In genomic region chr5:168851902-168852321, GRCh38 we compare ENCODE assay signal across 9 cellular contexts.
DNase-seq lines count a peak whose midpoint lies in the region; ATAC-seq and TF ChIP-seq lines count a peak whose summit lies in the region.
"Had no signal": no experiment of that assay in that cellular context is flagged by ENCODE, and none has a peak within 500 bp of the region (broad histone marks: within the 10 kb centered on the region; RNA-seq: fewer than 3 reads in every experiment).

No MANE protein-coding gene starts in this region.

- no peaks in the 10 kb centered on the region for H3F3A ChIP-seq in smooth muscle cell (ENCODE audit: low read depth)

- H2AFZ ChIP-seq in smooth muscle cell (ENCODE audit: low read depth), result no peak overlapping the region

- H3K79me2 ChIP-seq in smooth muscle cell (ENCODE audit: low read depth), result no peaks in the 10 kb centered on the region

- H3K4me2 ChIP-seq in smooth muscle cell, result peak overlapping the region; percentile 40

- peaks cover 8% of the 10 kb centered on the region for H3K4me1 ChIP-seq in smooth muscle cell (ENCODE audit: low read depth)
- H3K4me1 ChIP-seq: upper lobe of left lung had no signal

- H4K20me1 ChIP-seq in smooth muscle cell (ENCODE audit: low read depth), result no peaks in the 10 kb centered on the region

- no peaks in the 10 kb centered on the region for H3K36me3 Mint-ChIP-seq in activated CD8-positive, alpha-beta memory T cell treated with anti-CD3 and anti-CD28 coated beads, Interleukin-2, amount 10 ng/mL, durations not matched to agents 7 days and 5 days

- H3K36me3 ChIP-seq in smooth muscle cell (ENCODE audit: low read depth), result no peaks in the 10 kb centered on the region
- H3K36me3 ChIP-seq: upper lobe of left lung had no signal

- H3K27me3 Mint-ChIP-seq in activated CD8-positive, alpha-beta memory T cell treated with anti-CD3 and anti-CD28 coated beads, Interleukin-2, amount 10 ng/mL, durations not matched to agents 7 days and 5 days, result peaks cover 30% of the 10 kb centered on the region

- TF ChIP-seq CTCF in smooth muscle cell (IDR thresholded peaks at IDR 0.05; ENCODE audit: borderline replicate concordance, insufficient read depth, poor library complexity, severe bottlenecking), result no peak
- no peak for TF ChIP-seq CTCF in lower leg skin (IDR thresholded peaks at IDR 0.05)

- peaks cover 16% of the 10 kb centered on the region for H3K4me1 Mint-ChIP-seq in activated CD8-positive, alpha-beta memory T cell treated with anti-CD3 and anti-CD28 coated beads, Interleukin-2, amount 10 ng/mL, durations not matched to agents 7 days and 5 days

- peak overlapping the region; percentile 85 for H3K27ac ChIP-seq in smooth muscle cell (ENCODE audit: low read depth)
- H3K27ac ChIP-seq: upper lobe of left lung had no signal

- peak; percentile 57 for DNase-seq in activated CD8-positive, alpha-beta memory T cell treated with anti-CD3 and anti-CD28 coated beads, Interleukin-2, amount 10 ng/mL, durations not matched to agents 7 days and 5 days
- DNase-seq in activated CD8-positive, alpha-beta memory T cell treated with anti-CD3 and anti-CD28 coated beads, Interleukin-2, amount 50 U/mL, for 48 hours, result no peak
- peak; percentile 93 for DNase-seq in astrocyte of the hippocampus (ENCODE audit: low read depth, low spot score)
- no peak for DNase-seq in smooth muscle cell (lab: John Stamatoyannopoulos, UW; ENCODE audit: unreplicated experiment)
- no peak for DNase-seq in lower leg skin (ENCODE audit: low spot score in 2 of 2)
- no peak for DNase-seq in stimulated activated CD4-positive, alpha-beta T cell treated with anti-CD3 and anti-CD28 coated beads, Interleukin-4, amount 100 ng/mL, for 1 hour
- DNase-seq: upper lobe of left lung had no signal

- no peak for TF ChIP-seq POLR2A in lower leg skin (IDR thresholded peaks at IDR 0.05)

- H3K9ac ChIP-seq in smooth muscle cell (ENCODE audit: low read depth), result peak overlapping the region; percentile 74

- no peaks in the 10 kb centered on the region for H3K27me3 ChIP-seq in smooth muscle cell (ENCODE audit: low read depth)
- H3K27me3 ChIP-seq: upper lobe of left lung had no signal

- peak overlapping the region; percentile 18 for H3K27ac Mint-ChIP-seq in activated CD8-positive, alpha-beta memory T cell treated with anti-CD3 and anti-CD28 coated beads, Interleukin-2, amount 10 ng/mL, durations not matched to agents 7 days and 5 days

- H3K9me3 ChIP-seq in smooth muscle cell (replicated peaks; ENCODE audit: low read depth), result no peaks in the 10 kb centered on the region
- H3K9me3 ChIP-seq: upper lobe of left lung had no signal

- no peak overlapping the region for H3K4me3 Mint-ChIP-seq in activated CD8-positive, alpha-beta memory T cell treated with anti-CD3 and anti-CD28 coated beads, Interleukin-2, amount 10 ng/mL, durations not matched to agents 7 days and 5 days

- H3K9me3 Mint-ChIP-seq in activated CD8-positive, alpha-beta memory T cell treated with anti-CD3 and anti-CD28 coated beads, Interleukin-2, amount 10 ng/mL, durations not matched to agents 7 days and 5 days (ENCODE audit: low read depth), result no peaks in the 10 kb centered on the region

- peak; percentile 80 for ATAC-seq in activated CD8-positive, alpha-beta memory T cell treated with anti-CD3 and anti-CD28 coated beads, Interleukin-2, amount 10 ng/mL, durations not matched to agents 7 days and 5 days
- ATAC-seq in HG03469 (IDR thresholded peaks at IDR 0.05; ENCODE audit: unreplicated experiment), result peak; percentile 56
- no peak for ATAC-seq in HG03521 (IDR thresholded peaks at IDR 0.05; ENCODE audit: unreplicated experiment)

- intact Hi-C loops in lower leg skin (cut with DNase I; ENCODE audit: low total_unique reads), result no loop called here

- H3K4me3 ChIP-seq in smooth muscle cell, result no peak overlapping the region
- no peak overlapping the region for H3K4me3 ChIP-seq in lower leg skin (ENCODE audit: low read depth, poor library complexity, severe bottlenecking)
- H3K4me3 ChIP-seq: upper lobe of left lung had no signal

- CTCF ChIA-PET in activated CD8-positive, alpha-beta memory T cell treated with anti-CD3 and anti-CD28 coated beads, Interleukin-2, amount 10 ng/mL, durations not matched to agents 7 days and 5 days (lab: Charles Lee), result no interaction called here

- 38% methylated on average over 7 of the region's 7 CpGs for WGBS in smooth muscle cell (ENCODE audit: low lambda C conversion rate)
- WGBS in lower leg skin, 2 donors, result 51 to 57% methylated on average over 7 of the region's 7 CpGs

Comparison
In these comparisons a context has a peak if more than half of its experiments do, and no peak if none do; other contexts are left out.
1. DNase-seq: peak in activated CD8-positive, alpha-beta memory T cell treated with anti-CD3 and anti-CD28 coated beads, Interleukin-2, amount 10 ng/mL, durations not matched to agents 7 days and 5 days (single experiment) and astrocyte of the hippocampus (single experiment); none in activated CD8-positive, alpha-beta memory T cell treated with anti-CD3 and anti-CD28 coated beads, Interleukin-2, amount 50 U/mL, for 48 hours (single experiment), smooth muscle cell (single experiment), lower leg skin (0 of 2) and stimulated activated CD4-positive, alpha-beta T cell treated with anti-CD3 and anti-CD28 coated beads, Interleukin-4, amount 100 ng/mL, for 1 hour (single experiment).